In the genomic region with DNA sequence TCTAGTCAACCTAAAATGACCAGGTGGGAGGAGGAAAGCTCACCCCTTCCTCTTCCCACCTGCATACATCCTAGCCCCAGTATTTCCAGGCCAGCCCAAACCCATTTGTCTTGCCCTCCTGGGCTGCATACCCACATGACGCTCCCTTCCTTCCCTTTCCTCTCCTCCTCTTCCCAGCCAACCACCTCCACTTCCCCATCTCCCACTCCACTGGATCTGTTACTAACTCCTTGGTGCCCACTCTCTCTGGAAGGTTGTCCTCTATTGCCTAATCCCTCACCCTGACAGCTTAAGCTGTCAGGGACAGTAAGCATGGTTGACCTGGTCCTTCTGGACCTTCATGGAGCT, we compare ENCODE assay signal across 1 cellular context.
TF ChIP-seq lines count a peak whose summit lies in the region.

No MANE protein-coding gene starts in this region.

TF ChIP-seq in IMR-90, 13 proteins besides CTCF, POLR2A, EP300 and RAD21:
- no peak for TF ChIP-seq NFE2L2 (IDR thresholded peaks at IDR 0.05; ENCODE audit: low read depth, low read length)
- TF ChIP-seq CEBPB (IDR thresholded peaks at IDR 0.05; ENCODE audit: low read depth, low read length): 0 out of 2 replicates have a peak, but pooled peaks have one; percentile 16
